In genomic region chr10:18653112-18653511, GRCh38 we compare ENCODE assay signal across 22 cellular contexts. TPM values are rescaled to one million over a fixed set of nuclear protein-coding genes. Genes with fewer than 3 reads are reported as not detected.
DNase-seq lines count a peak whose midpoint lies in the region; ATAC-seq, FAIRE-seq and TF ChIP-seq lines count a peak whose summit lies in the region.
"Had no signal": no experiment of that assay in that cellular context is flagged by ENCODE, and none has a peak within 500 bp of the region (broad histone marks: within the 10 kb centered on the region; RNA-seq: fewer than 3 reads in every experiment).

No MANE protein-coding gene starts in this region.

- POLR2A ChIA-PET in activated CD4-positive, alpha-beta T cell treated with anti-CD3 and anti-CD28 coated beads for 36 hours (lab: Charles Lee): no interaction called here
- POLR2A ChIA-PET in activated CD4-positive, alpha-beta T cell treated with anti-CD3 and anti-CD28 coated beads, Interleukin-2, amount 10 ng/mL, durations not matched to agents 7 days and 5 days (lab: Charles Lee): no interaction called here
- POLR2A ChIA-PET in K562 (lab: Yijun Ruan, JAX): no interaction called here
- POLR2A ChIA-PET in naive thymus-derived CD8-positive, alpha-beta T cell (lab: Charles Lee): interaction anchor here (0.7 kb wide), 1 partner anchor 1010 kb away, joined by 5 read pairs; no protein-coding TSS in a partner anchor

- H3K9me3 ChIP-seq in K562 (replicated peaks; ENCODE audit: control insufficient read depth, insufficient read depth, low read depth, low read length) (no peaks in the 10 kb centered on the region), MG63 (no peaks in the 10 kb centered on the region), tibial artery (no peaks in the 10 kb centered on the region)
- H3K9me3 ChIP-seq: HAP-1 had no signal

- intact Hi-C loops in activated CD4-positive, alpha-beta T cell treated with anti-CD3 and anti-CD28 coated beads for 36 hours (cut with DNase I, micrococcal nuclease): loop anchor here in 1 of 2 experiments (5.0 to 10.0 kb wide), 2 partner anchors 1006 to 1448 kb away; partner anchors contain the start of gene TRDMT1
- intact Hi-C loops in K562 (cut with micrococcal nuclease) (no loop called here), tibial artery (cut with DNase I; ENCODE audit: low total_unique reads) (no loop called here)

- H3K27me3 Mint-ChIP-seq in activated CD4-positive, alpha-beta T cell treated with anti-CD3 and anti-CD28 coated beads for 36 hours: no peaks in the 10 kb centered on the region
- no peaks in the 10 kb centered on the region for H3K27me3 Mint-ChIP-seq in activated CD4-positive, alpha-beta T cell treated with anti-CD3 and anti-CD28 coated beads, Interleukin-2, amount 10 ng/mL, durations not matched to agents 7 days and 5 days
- H3K27me3 Mint-ChIP-seq in naive thymus-derived CD8-positive, alpha-beta T cell: peaks cover 0 to 2% (median 0%) of the 10 kb centered on the region in 5 donors
- H3K27me3 Mint-ChIP-seq: IgD-negative memory B cell had no signal

- TF ChIP-seq CTCF in K562 (IDR thresholded peaks at IDR 0.05 in 2 of 3, conservative IDR thresholded peaks at IDR 0.05 in 1 of 3; ENCODE audit: insufficient read depth in 2 of 3, low read depth in 1 of 3, low read length in 3 of 3): no peak
- no peak for TF ChIP-seq CTCF in tibial artery (IDR thresholded peaks at IDR 0.05)

- CTCF ChIA-PET in activated CD4-positive, alpha-beta T cell treated with anti-CD3 and anti-CD28 coated beads for 36 hours (lab: Charles Lee): no interaction called here
- CTCF ChIA-PET in activated CD4-positive, alpha-beta T cell treated with anti-CD3 and anti-CD28 coated beads, Interleukin-2, amount 10 ng/mL, durations not matched to agents 7 days and 5 days (lab: Charles Lee): no interaction called here
- CTCF ChIA-PET in K562 (lab: Yijun Ruan, JAX; ENCODE audit: low intra/inter-chr PET ratio): no interaction called here

- H4K20me1 ChIP-seq in K562 (replicated peaks; ENCODE audit: control insufficient read depth, insufficient read depth, low read length): no peaks in the 10 kb centered on the region

- FAIRE-seq in K562 (lab: Jason Lieb, UNC): no peak
- FAIRE-seq: GM12878, GM18507, RCC 7860 had no signal

- no peak overlapping the region for H3K4me3 Mint-ChIP-seq in activated CD4-positive, alpha-beta T cell treated with anti-CD3 and anti-CD28 coated beads for 36 hours
- no peak overlapping the region for H3K4me3 Mint-ChIP-seq in activated CD4-positive, alpha-beta T cell treated with anti-CD3 and anti-CD28 coated beads, Interleukin-2, amount 10 ng/mL, durations not matched to agents 7 days and 5 days
- H3K4me3 Mint-ChIP-seq in naive thymus-derived CD8-positive, alpha-beta T cell: peak overlapping the region in 2 of 10 donors; percentile 96
- H3K4me3 Mint-ChIP-seq in stimulated activated effector memory CD8-positive, alpha-beta T cell treated with anti-CD3 and anti-CD28 coated beads, Interleukin-12 subunit alpha, Interleukin-12 subunit beta, amount 100 ng/mL, for 72 hours: no peak overlapping the region

- H3K4me3 ChIP-seq in K562 (no peak overlapping the region), MG63 (no peak overlapping the region), tibial artery (no peak overlapping the region)
- H3K4me3 ChIP-seq: GM12878, HAP-1 had no signal

- H3K27me3 ChIP-seq in K562 (ENCODE audit: control insufficient read depth in 2 of 2, insufficient read depth in 2 of 2, low read length in 2 of 2) (no peaks in the 10 kb centered on the region), MG63 (no peaks in the 10 kb centered on the region), tibial artery (no peaks in the 10 kb centered on the region)

- peaks cover 7% of the 10 kb centered on the region for H3K36me3 Mint-ChIP-seq in activated CD4-positive, alpha-beta T cell treated with anti-CD3 and anti-CD28 coated beads for 36 hours (ENCODE audit: low read depth)
- H3K36me3 Mint-ChIP-seq in activated CD4-positive, alpha-beta T cell treated with anti-CD3 and anti-CD28 coated beads, Interleukin-2, amount 10 ng/mL, durations not matched to agents 7 days and 5 days (ENCODE audit: low read depth): peaks cover 14% of the 10 kb centered on the region
- H3K36me3 Mint-ChIP-seq in naive thymus-derived CD8-positive, alpha-beta T cell: peaks cover 0 to 25% (median 11%) of the 10 kb centered on the region in 3 donors
- H3K36me3 Mint-ChIP-seq in stimulated activated effector memory CD8-positive, alpha-beta T cell treated with anti-CD3 and anti-CD28 coated beads, Interleukin-12 subunit alpha, Interleukin-12 subunit beta, amount 100 ng/mL, for 72 hours: peaks cover 13% of the 10 kb centered on the region

- H3K4me1 ChIP-seq in K562 (replicated peaks in 1 of 2; ENCODE audit: control insufficient read depth in 2 of 2, insufficient read depth in 2 of 2, low read length in 2 of 2) (peaks cover 0 to 5% of the 10 kb centered on the region in 2 experiments; a peak in 2 of 5 replicates), tibial artery (peaks cover 0 to 30% (median 16%) of the 10 kb centered on the region in 4 donors)

- TF ChIP-seq POLR2A in K562 (conservative IDR thresholded peaks at IDR 0.05): no peak

- no TSS peak for BruUV-seq in K562 (replicated peaks; lab: Mats Ljungman, UMichigan)

- WGBS in K562 (ENCODE audit: insufficient coverage, low coverage, missing lambda C conversion rate): 88% methylated on average over 3 of the region's 3 CpGs

- no peak for TF ChIP-seq RAD21 in K562 (CRISPR knock-in tag; conservative IDR thresholded peaks at IDR 0.05 in 1 of 2, IDR thresholded peaks at IDR 0.05 in 1 of 2)

- H3K4me1 Mint-ChIP-seq in activated CD4-positive, alpha-beta T cell treated with anti-CD3 and anti-CD28 coated beads for 36 hours: peaks cover 29% of the 10 kb centered on the region
- H3K4me1 Mint-ChIP-seq in activated CD4-positive, alpha-beta T cell treated with anti-CD3 and anti-CD28 coated beads, Interleukin-2, amount 10 ng/mL, durations not matched to agents 7 days and 5 days: peaks cover 47% of the 10 kb centered on the region
- H3K4me1 Mint-ChIP-seq in naive thymus-derived CD8-positive, alpha-beta T cell: peaks cover 9 to 51% (median 44%) of the 10 kb centered on the region in 4 donors
- H3K4me1 Mint-ChIP-seq in stimulated activated effector memory CD8-positive, alpha-beta T cell treated with anti-CD3 and anti-CD28 coated beads, Interleukin-12 subunit alpha, Interleukin-12 subunit beta, amount 100 ng/mL, for 72 hours: peaks cover 28% of the 10 kb centered on the region

- in situ Hi-C loops in K562 (cut with MboI): no loop called here

- H3K79me2 ChIP-seq in K562 (ENCODE audit: control insufficient read depth, insufficient read depth, low read length): peaks cover 42% of the 10 kb centered on the region

- no peak for TF ChIP-seq EP300 in K562 (IDR thresholded peaks at IDR 0.05; ENCODE audit: low read length)

- no peaks in the 10 kb centered on the region for H3K9me3 Mint-ChIP-seq in activated CD4-positive, alpha-beta T cell treated with anti-CD3 and anti-CD28 coated beads for 36 hours (ENCODE audit: low read depth)
- no peaks in the 10 kb centered on the region for H3K9me3 Mint-ChIP-seq in activated CD4-positive, alpha-beta T cell treated with anti-CD3 and anti-CD28 coated beads, Interleukin-2, amount 10 ng/mL, durations not matched to agents 7 days and 5 days
- H3K9me3 Mint-ChIP-seq in naive thymus-derived CD8-positive, alpha-beta T cell: no peaks in the 10 kb centered on the region
- H3K9me3 Mint-ChIP-seq in stimulated activated effector memory CD8-positive, alpha-beta T cell treated with anti-CD3 and anti-CD28 coated beads, Interleukin-12 subunit alpha, Interleukin-12 subunit beta, amount 100 ng/mL, for 72 hours: no peaks in the 10 kb centered on the region
- H3K9me3 Mint-ChIP-seq: IgD-negative memory B cell had no signal

- no peak overlapping the region for H3K9ac ChIP-seq in K562 (ENCODE audit: insufficient read depth in 1 of 2, low read depth in 2 of 2, low read length in 2 of 2)

- no peak overlapping the region for H2AFZ ChIP-seq in K562 (ENCODE audit: low read depth, low read length)

- H3K36me3 ChIP-seq in K562 (ENCODE audit: control insufficient read depth, insufficient read depth, low read length) (peaks cover 4% of the 10 kb centered on the region; the same call in 2 of the 3 replicates), MG63 (no peaks in the 10 kb centered on the region), tibial artery (no peaks in the 10 kb centered on the region)

- H3K9me1 ChIP-seq in K562 (ENCODE audit: control insufficient read depth, insufficient read depth, low read length): no peaks in the 10 kb centered on the region

- H3K4me2 ChIP-seq in K562 (ENCODE audit: insufficient read depth, low read length): no peak overlapping the region

- no peak for DNase-seq in activated CD4-positive, alpha-beta T cell treated with anti-CD3 and anti-CD28 coated beads for 36 hours
- no peak for DNase-seq in activated CD4-positive, alpha-beta T cell treated with anti-CD3 and anti-CD28 coated beads, Interleukin-2, amount 10 ng/mL, durations not matched to agents 7 days and 5 days
- DNase-seq in K562 (ENCODE audit: extremely low read depth in 1 of 4, low spot score in 3 of 4): no peak
- DNase-seq in naive thymus-derived CD8-positive, alpha-beta T cell: no peak
- no peak for DNase-seq in stimulated activated effector memory CD8-positive, alpha-beta T cell treated with anti-CD3 and anti-CD28 coated beads, Interleukin-12 subunit alpha, Interleukin-12 subunit beta, amount 100 ng/mL, for 72 hours (ENCODE audit: low spot score in 2 of 2)
- no peak for DNase-seq in MG63
- DNase-seq in tibial artery: no peak
- DNase-seq: 8988T, Calu3, DMS79, MV-4-11, NCI-H1417 treated with DMSO at 0.1 percent for 48 hours, NCI-H2029 treated with DMSO at 0.1 percent for 48 hours, NCI-H510A treated with DMSO at 0.1 percent for 48 hours, SIG-M5 had no signal

- no peak overlapping the region for H3K27ac ChIP-seq in K562 (ENCODE audit: extremely low read depth, low read depth, low read length)
- H3K27ac ChIP-seq in tibial artery: no peak overlapping the region
- H3K27ac ChIP-seq: C4-2B had no signal

- H3K27ac Mint-ChIP-seq in activated CD4-positive, alpha-beta T cell treated with anti-CD3 and anti-CD28 coated beads for 36 hours: peak overlapping the region; percentile 3
- no peak overlapping the region for H3K27ac Mint-ChIP-seq in activated CD4-positive, alpha-beta T cell treated with anti-CD3 and anti-CD28 coated beads, Interleukin-2, amount 10 ng/mL, durations not matched to agents 7 days and 5 days
- H3K27ac Mint-ChIP-seq in naive thymus-derived CD8-positive, alpha-beta T cell: peak overlapping the region in 9 of 10 donors; percentile 9 to 99 (median 96)
- peak overlapping the region; percentile 32 for H3K27ac Mint-ChIP-seq in stimulated activated effector memory CD8-positive, alpha-beta T cell treated with anti-CD3 and anti-CD28 coated beads, Interleukin-12 subunit alpha, Interleukin-12 subunit beta, amount 100 ng/mL, for 72 hours

- no peak for ATAC-seq in activated CD4-positive, alpha-beta T cell treated with anti-CD3 and anti-CD28 coated beads for 36 hours
- no peak for ATAC-seq in K562
- ATAC-seq in naive thymus-derived CD8-positive, alpha-beta T cell: no peak
- no peak for ATAC-seq in stimulated activated effector memory CD8-positive, alpha-beta T cell treated with anti-CD3 and anti-CD28 coated beads, Interleukin-12 subunit alpha, Interleukin-12 subunit beta, amount 100 ng/mL, for 72 hours
- no peak for ATAC-seq in HG03196 (IDR thresholded peaks at IDR 0.05; ENCODE audit: unreplicated experiment)
- ATAC-seq: GM12878 had no signal

RNA-seq across cellular contexts. Expression of gene NSUN6, which starts 1.7 kb away (rescaled TPM):
- total RNA-seq in activated CD4-positive, alpha-beta T cell treated with anti-CD3 and anti-CD28 coated beads for 36 hours: 10 to 100 TPM; 15.7 to 16.0 TPM
- total RNA-seq in activated CD4-positive, alpha-beta T cell treated with anti-CD3 and anti-CD28 coated beads, Interleukin-2, amount 10 ng/mL, durations not matched to agents 7 days and 5 days: 10 to 100 TPM; 21.7 to 22.0 TPM
- total RNA-seq in K562 (2011; cell fraction: chromatin; rRNA removed; ENCODE audit: low replicate concordance): 30.4 and 86.1 TPM in 2 replicates
- 27.7 and 31.2 TPM in 2 replicates for total RNA-seq in K562 (2011; cell fraction: nucleolus; rRNA removed)
- total RNA-seq in K562 (2011; cell fraction: nucleoplasm; rRNA removed): 41.6 and 42.2 TPM in 2 replicates
- total RNA-seq in K562 (2014; rRNA removed): 15.8 and 20.7 TPM in 2 replicates
- 31.9 and 35.6 TPM in 2 replicates for total RNA-seq in K562 (2014; rRNA removed; fragmentation: Illumina TruSeq; extraction: Trizol)
- total RNA-seq in K562 (2015; rRNA removed; fragmentation: Illumina TruSeq; extraction: Trizol): 23.1 and 24.4 TPM in 2 replicates
- 15.8 and 18.9 TPM in 2 replicates for total RNA-seq in K562 (2021)
- 27.4 and 33.1 TPM in 2 replicates for polyA plus RNA-seq in K562 (2011; rRNA removed)
- 7.0 and 15.7 TPM in 2 replicates for polyA plus RNA-seq in K562 (2011; cell fraction: cytosol; rRNA removed)
- 32.9 and 39.6 TPM in 2 replicates for polyA plus RNA-seq in K562 (2011; cell fraction: nucleus; rRNA removed)
- 14.8 and 18.6 TPM in 2 replicates for polyA plus RNA-seq in K562 (2012)
- 22.6 and 24.2 TPM in 2 replicates for polyA plus RNA-seq in K562 (2014; fragmentation: Illumina TruSeq; extraction: Trizol)
- 10 to 100 TPM; 12.5 to 19.1 TPM for polyA plus RNA-seq in K562 (2014; fragmentation: Nextera tagmentation; extraction: Ambion mirVana)
- polyA plus RNA-seq in K562 (2014; rRNA removed): 26.3 and 26.6 TPM in 2 replicates
- polyA minus RNA-seq in K562 (2011; rRNA and poly(A)+ RNA removed): 47.2 and 48.6 TPM in 2 replicates
- 16.2 and 21.6 TPM in 2 replicates for polyA minus RNA-seq in K562 (2011; cell fraction: cytosol; rRNA and poly(A)+ RNA removed)
- 40.3 and 79.2 TPM in 2 replicates for polyA minus RNA-seq in K562 (2011; cell fraction: nucleus; rRNA and poly(A)+ RNA removed)
- 10 to 100 TPM; 39.6 to 42.4 TPM for total RNA-seq in naive thymus-derived CD8-positive, alpha-beta T cell
- polyA plus RNA-seq in naive thymus-derived CD8-positive, alpha-beta T cell: 10 to 100 TPM in 1 of 3 donors, 1 to 10 TPM in 2; 5.3 to 10.8 (median 6.1) TPM
- 5.4 and 8.4 TPM in 2 replicates for total RNA-seq in MG63 (2014; rRNA removed; shearing (Covaris generic); ENCODE audit: low replicate concordance)

RNA-seq across cellular contexts. Expression of gene ARL5B, which starts 6.1 kb away (rescaled TPM):
- 10 to 100 TPM; 11.3 to 12.0 TPM for total RNA-seq in activated CD4-positive, alpha-beta T cell treated with anti-CD3 and anti-CD28 coated beads for 36 hours
- total RNA-seq in activated CD4-positive, alpha-beta T cell treated with anti-CD3 and anti-CD28 coated beads, Interleukin-2, amount 10 ng/mL, durations not matched to agents 7 days and 5 days: 10 to 100 TPM in 1 of 2 experiments, 1 to 10 TPM in 1; 9.8 to 11.6 TPM
- total RNA-seq in K562 (2011; cell fraction: chromatin; rRNA removed; ENCODE audit: low replicate concordance): 5.3 and 20.2 TPM in 2 replicates
- 3.5 and 4.5 TPM in 2 replicates for total RNA-seq in K562 (2011; cell fraction: nucleolus; rRNA removed)
- 10.7 and 22.4 TPM in 2 replicates for total RNA-seq in K562 (2011; cell fraction: nucleoplasm; rRNA removed)
- 8.4 and 10.0 TPM in 2 replicates for total RNA-seq in K562 (2014; rRNA removed)
- total RNA-seq in K562 (2014; rRNA removed; fragmentation: Illumina TruSeq; extraction: Trizol): 22.2 and 24.6 TPM in 2 replicates
- total RNA-seq in K562 (2015; rRNA removed; fragmentation: Illumina TruSeq; extraction: Trizol): 15.7 and 17.7 TPM in 2 replicates
- 14.1 and 15.1 TPM in 2 replicates for total RNA-seq in K562 (2021)
- polyA plus RNA-seq in K562 (2011; rRNA removed): 16.2 and 20.4 TPM in 2 replicates
- polyA plus RNA-seq in K562 (2011; cell fraction: cytosol; rRNA removed): 2.2 and 6.8 TPM in 2 replicates
- 7.5 and 12.7 TPM in 2 replicates for polyA plus RNA-seq in K562 (2011; cell fraction: nucleus; rRNA removed)
- 9.3 and 12.0 TPM in 2 replicates for polyA plus RNA-seq in K562 (2012)
- polyA plus RNA-seq in K562 (2014; fragmentation: Illumina TruSeq; extraction: Trizol): 12.6 and 15.2 TPM in 2 replicates
- polyA plus RNA-seq in K562 (2014; fragmentation: Nextera tagmentation; extraction: Ambion mirVana): 1 to 10 TPM; 4.1 to 4.7 TPM
- 7.4 and 8.3 TPM in 2 replicates for polyA plus RNA-seq in K562 (2014; rRNA removed)
- polyA minus RNA-seq in K562 (2011; rRNA and poly(A)+ RNA removed): 36.9 and 41.1 TPM in 2 replicates
- polyA minus RNA-seq in K562 (2011; cell fraction: cytosol; rRNA and poly(A)+ RNA removed): 11.4 and 16.8 TPM in 2 replicates
- polyA minus RNA-seq in K562 (2011; cell fraction: nucleus; rRNA and poly(A)+ RNA removed): 9.4 and 18.7 TPM in 2 replicates
- total RNA-seq in naive thymus-derived CD8-positive, alpha-beta T cell: 10 to 100 TPM; 11.2 to 12.9 TPM
- 1 to 10 TPM in 1 of 3 donors, under 1 TPM in 2; 0.72 to 1.9 (median 0.97) TPM for polyA plus RNA-seq in naive thymus-derived CD8-positive, alpha-beta T cell
- total RNA-seq in MG63 (2014; rRNA removed; shearing (Covaris generic); ENCODE audit: low replicate concordance): 5.8 and 12.8 TPM in 2 replicates
